ENCODE assay signal across 10 cellular contexts in genomic region chr9:95552814-95553546, GRCh38. TPM values are rescaled to one million over a fixed set of nuclear protein-coding genes. Genes with fewer than 3 reads are reported as not detected.
DNase-seq lines count a peak whose midpoint lies in the region; ATAC-seq lines count a peak whose summit lies in the region.
"Had no signal": no experiment of that assay in that cellular context is flagged by ENCODE, and none has a peak within 500 bp of the region (broad histone marks: within the 10 kb centered on the region; RNA-seq: fewer than 3 reads in every experiment).

No MANE protein-coding gene starts in this region.

- intact Hi-C loops in activated naive CD4-positive, alpha-beta T cell treated with anti-CD3 and anti-CD28 coated beads for 36 hours (cut with micrococcal nuclease): no loop called here
- intact Hi-C loops in left ventricle myocardium superior (cut with micrococcal nuclease): no loop called here

- H3K9ac ChIP-seq in ES-I3 (ENCODE audit: low read depth, low read length): peak overlapping the region; percentile 66

- peaks cover 7% of the 10 kb centered on the region; the same call in 1 of the 2 replicates for H3K4me1 ChIP-seq in ES-I3 (ENCODE audit: insufficient read depth, low read length)
- H3K4me1 ChIP-seq: Peyer's patch had no signal

- H3K27me3 Mint-ChIP-seq in activated naive CD4-positive, alpha-beta T cell treated with anti-CD3 and anti-CD28 coated beads for 36 hours (ENCODE audit: low read depth): peaks cover 22% of the 10 kb centered on the region

- no peaks in the 10 kb centered on the region for H3K4me1 Mint-ChIP-seq in activated naive CD4-positive, alpha-beta T cell treated with anti-CD3 and anti-CD28 coated beads for 36 hours (ENCODE audit: low read depth)

- no peaks in the 10 kb centered on the region for H3K36me3 Mint-ChIP-seq in activated naive CD4-positive, alpha-beta T cell treated with anti-CD3 and anti-CD28 coated beads for 36 hours (ENCODE audit: low read depth)

- CTCF ChIA-PET in activated naive CD4-positive, alpha-beta T cell treated with anti-CD3 and anti-CD28 coated beads for 36 hours (lab: Charles Lee): no interaction called here

- peak; percentile 88 for ATAC-seq in left ventricle myocardium superior
- no peak for ATAC-seq in HG03025 (IDR thresholded peaks at IDR 0.05; ENCODE audit: low FRiP score, unreplicated experiment)
- no peak for ATAC-seq in GM21528 (IDR thresholded peaks at IDR 0.05; ENCODE audit: low FRiP score, unreplicated experiment)

- H3K9me3 Mint-ChIP-seq in activated naive CD4-positive, alpha-beta T cell treated with anti-CD3 and anti-CD28 coated beads for 36 hours: no peaks in the 10 kb centered on the region

- H3K4me3 Mint-ChIP-seq in activated naive CD4-positive, alpha-beta T cell treated with anti-CD3 and anti-CD28 coated beads for 36 hours: peak overlapping the region; percentile 67

- no peak overlapping the region for H3K27ac Mint-ChIP-seq in activated naive CD4-positive, alpha-beta T cell treated with anti-CD3 and anti-CD28 coated beads for 36 hours

- no peaks in the 10 kb centered on the region for H3K36me3 ChIP-seq in ES-I3 (ENCODE audit: insufficient read depth, low read length)
- H3K36me3 ChIP-seq: Peyer's patch had no signal

- no peaks in the 10 kb centered on the region for H3K9me3 ChIP-seq in ES-I3 (ENCODE audit: control insufficient read depth, insufficient read depth, low read length)
- H3K9me3 ChIP-seq: Peyer's patch had no signal

- DNase-seq in activated naive CD4-positive, alpha-beta T cell treated with anti-CD3 and anti-CD28 coated beads for 36 hours: peak; percentile 73
- DNase-seq in left ventricle myocardium superior (peak; percentile 61), retina (peak; percentile 75), NCI-H526 treated with DMSO at 0.1 percent for 48 hours (lab: John Stamatoyannopoulos, UW) (no peak), HuH-7 (ENCODE audit: low spot score) (no peak)
- DNase-seq: COR-L47, Peyer's patch had no signal

RNA-seq across cellular contexts. Expression of gene PTCH1, which starts 36.2 kb away (rescaled TPM):
- 1 to 10 TPM; 3.4 to 4.0 TPM for total RNA-seq in activated naive CD4-positive, alpha-beta T cell treated with anti-CD3 and anti-CD28 coated beads for 36 hours
- 10.4 TPM for total RNA-seq in left ventricle myocardium superior

Comparison
In these comparisons a context has a peak if more than half of its experiments do, and no peak if none do; other contexts are left out.
1. DNase-seq: peak in activated naive CD4-positive, alpha-beta T cell treated with anti-CD3 and anti-CD28 coated beads for 36 hours (single experiment), left ventricle myocardium superior (single experiment) and retina (single experiment); none in NCI-H526 treated with DMSO at 0.1 percent for 48 hours (single experiment) and HuH-7 (single experiment).